ENCODE assay signal across 9 cellular contexts in genomic region chr2:28155627-28156026, GRCh38.
DNase-seq lines count a peak whose midpoint lies in the region; ATAC-seq and TF ChIP-seq lines count a peak whose summit lies in the region.
"Had no signal": no experiment of that assay in that cellular context is flagged by ENCODE, and none has a peak within 500 bp of the region (broad histone marks: within the 10 kb centered on the region; RNA-seq: fewer than 3 reads in every experiment).

No MANE protein-coding gene starts in this region.

- no peak overlapping the region for H3K4me3 ChIP-seq in BE2C (ENCODE audit: low read depth, low read length)
- no peak overlapping the region for H3K4me3 ChIP-seq in vagina

- no peak for ATAC-seq in SK-N-SH treated with all-trans-retinoic acid at 6 μM for 48 hours

- TF ChIP-seq CTCF in BE2C (IDR thresholded peaks at IDR 0.05; ENCODE audit: low read depth, low read length) (peak; percentile 92), GM12874 (IDR thresholded peaks at IDR 0.05; ENCODE audit: insufficient read depth, low read depth, low read length) (peak; percentile 54), vagina (IDR thresholded peaks at IDR 0.05) (peak in 1 of 3 experiments; percentile 25)

- TF ChIP-seq POLR2A in vagina (IDR thresholded peaks at IDR 0.05): no peak

- H3K36me3 ChIP-seq in BE2C: no peaks in the 10 kb centered on the region
- H3K36me3 ChIP-seq in vagina: no peaks in the 10 kb centered on the region

- intact Hi-C loops in vagina (cut with DNase I): no loop called here

- H3K27ac ChIP-seq in substantia nigra (ENCODE audit: low read depth, low read length, poor library complexity, severe bottlenecking) (no peak overlapping the region), vagina (no peak overlapping the region)

- H3K27me3 ChIP-seq in BE2C: no peaks in the 10 kb centered on the region
- no peaks in the 10 kb centered on the region for H3K27me3 ChIP-seq in vagina

- H3K4me1 ChIP-seq in BE2C (no peaks in the 10 kb centered on the region; the same call in 1 of the 2 replicates), vagina (peaks cover 10% of the 10 kb centered on the region)

- DNase-seq in BE2C (peak; percentile 28), iPS DF 4.7 (ENCODE audit: extremely low read depth, low spot score) (peak; percentile 9), substantia nigra (lab: John Stamatoyannopoulos, UW) (no peak), vagina (ENCODE audit: extremely low spot score in 2 of 2) (no peak), epidermal melanocyte (ENCODE audit: insufficient read length, low spot score) (no peak), NCI-H2107 (lab: John Stamatoyannopoulos, UW) (no peak)
- DNase-seq: effector CD8-positive, alpha-beta T cell had no signal

- H3K9me3 ChIP-seq in BE2C (no peaks in the 10 kb centered on the region; the same call in 1 of the 2 replicates), vagina (peaks cover 7% of the 10 kb centered on the region)

TF ChIP-seq in SK-N-SH treated with all-trans-retinoic acid at 6 μM for 48 hours, 23 proteins besides CTCF, POLR2A, EP300 and RAD21:
- TF ChIP-seq ESRRG (CRISPR knock-in tag; IDR thresholded peaks at IDR 0.05) (no peak), CSRNP3 (CRISPR knock-in tag; IDR thresholded peaks at IDR 0.05) (no peak), PATZ1 (CRISPR knock-in tag; IDR thresholded peaks at IDR 0.05; ENCODE audit: borderline replicate concordance) (no peak), TCF4 (CRISPR knock-in tag; IDR thresholded peaks at IDR 0.05; ENCODE audit: borderline replicate concordance) (no peak), BACH2 (CRISPR knock-in tag; IDR thresholded peaks at IDR 0.05; ENCODE audit: borderline replicate concordance) (no peak), ZNF8 (CRISPR knock-in tag; IDR thresholded peaks at IDR 0.05) (no peak), ZNF70 (CRISPR knock-in tag; IDR thresholded peaks at IDR 0.05) (peak; percentile 69; the same call in 1 of the 2 replicates), CSDC2 (CRISPR knock-in tag; IDR thresholded peaks at IDR 0.05) (no peak)

Comparison
In these comparisons a context has a peak if more than half of its experiments do, and no peak if none do; other contexts are left out.
1. DNase-seq: peak in BE2C (single experiment) and iPS DF 4.7 (single experiment); none in substantia nigra (0 of 49), vagina (0 of 2), epidermal melanocyte (single experiment) and NCI-H2107 (single experiment).